Comparison of ENCODE assay signal across 10 cellular contexts in the genomic region with DNA sequence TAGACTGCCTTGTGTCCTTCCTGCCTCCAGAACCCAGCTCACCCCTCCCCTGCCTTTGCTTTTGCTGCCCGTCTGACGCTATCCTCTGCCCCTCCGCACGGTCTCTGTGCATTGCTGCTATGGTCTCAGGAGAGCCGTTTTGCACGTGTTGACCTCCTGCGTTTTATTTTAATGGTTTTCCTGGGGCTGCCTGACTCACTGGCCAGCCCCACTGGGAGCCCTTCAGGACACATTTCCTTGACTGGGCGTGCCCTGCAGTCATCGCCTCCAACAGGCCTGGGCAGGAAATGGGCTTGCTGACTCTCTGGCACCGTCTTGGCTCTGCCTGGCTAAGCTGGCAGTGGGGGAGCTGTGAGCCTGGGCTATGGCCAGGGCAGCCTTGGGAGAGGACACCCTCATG. TPM values are rescaled to one million over a fixed set of nuclear protein-coding genes. Genes with fewer than 3 reads are reported as not detected.
DNase-seq lines count a peak whose midpoint lies in the region; ATAC-seq and TF ChIP-seq lines count a peak whose summit lies in the region.
"Had no signal": no experiment of that assay in that cellular context is flagged by ENCODE, and none has a peak within 500 bp of the region (broad histone marks: within the 10 kb centered on the region; RNA-seq: fewer than 3 reads in every experiment).

No MANE protein-coding gene starts in this region.

- no peaks in the 10 kb centered on the region for H3K79me2 ChIP-seq in GM23248 (ENCODE audit: insufficient read depth)
- H3K79me2 ChIP-seq in PC-9 (ENCODE audit: low read depth), result no peaks in the 10 kb centered on the region
- H3K79me2 ChIP-seq: parathyroid adenoma had no signal

- DNase-seq in GM23248 (peak; percentile 94), PC-9 (peak; percentile 65 to 66), fibroblast of mammary gland (ENCODE audit: low read depth) (peak; percentile 82), renal cortical epithelial cell (ENCODE audit: low read depth) (peak; percentile 58), NCI-H1105 treated with DMSO at 0.1 percent for 48 hours (lab: John Stamatoyannopoulos, UW) (no peak)
- no peak for DNase-seq in effector CD8-positive, alpha-beta T cell (lab: John Stamatoyannopoulos, UW)
- DNase-seq: SHP77 treated with DMSO at 0.1 percent for 48 hours had no signal

- POLR2A ChIA-PET in PC-9 (lab: Charles Lee; ENCODE audit: unreplicated experiment), result interaction anchor here (0.7 to 1.0 kb wide), 3 partner anchors 13 to 1262 kb away, joined by 3 to 7 read pairs (median 3); no protein-coding TSS in a partner anchor

- no peak overlapping the region for H3K4me3 ChIP-seq in GM23248
- no peak overlapping the region for H3K4me3 ChIP-seq in PC-9
- no peak overlapping the region for H3K4me3 ChIP-seq in fibroblast of mammary gland (ENCODE audit: control insufficient read depth, low read depth, low read length)

- no peaks in the 10 kb centered on the region for H3K9me3 ChIP-seq in GM23248 (ENCODE audit: low read depth)
- no peaks in the 10 kb centered on the region; the same call in 1 of the 2 replicates for H3K9me3 ChIP-seq in PC-9 (ENCODE audit: insufficient read depth, low read depth)

- H3K4me1 ChIP-seq in GM23248 (ENCODE audit: insufficient read depth) (peaks cover 12% of the 10 kb centered on the region), PC-9 (replicated peaks; ENCODE audit: insufficient read depth) (peaks cover 11% of the 10 kb centered on the region; the same call in 1 of the 2 replicates)
- H3K4me1 ChIP-seq: parathyroid adenoma had no signal

- H3K9me2 ChIP-seq in GM23248 (ENCODE audit: insufficient read depth) (no peaks in the 10 kb centered on the region), PC-9 (ENCODE audit: insufficient read depth) (no peaks in the 10 kb centered on the region)

- in situ Hi-C loops in GM23248 (cut with MboI), result no loop called here

- no peak for ATAC-seq in GM19452 (IDR thresholded peaks at IDR 0.05; ENCODE audit: unreplicated experiment)
- ATAC-seq in activated CD4-positive, CD25-positive, alpha-beta regulatory T cell treated with anti-CD3 and anti-CD28 coated beads, Interleukin-2, amount 50 U/mL, for 24 hours, result no peak

- WGBS in GM23248 (ENCODE audit: low coverage in 1 of 2, low lambda C conversion rate in 2 of 2, missing lambda C conversion rate in 2 of 2), 2 experiments, result 23 to 37% methylated on average over 10 of the region's 10 CpGs

- H3K27ac ChIP-seq in GM23248, result no peak overlapping the region
- H3K27ac ChIP-seq in PC-9, result no peak overlapping the region
- H3K27ac ChIP-seq: parathyroid adenoma had no signal

- no peaks in the 10 kb centered on the region for H3K36me3 ChIP-seq in GM23248 (ENCODE audit: low read depth)
- H3K36me3 ChIP-seq in PC-9 (ENCODE audit: low read depth), result no peaks in the 10 kb centered on the region

- TF ChIP-seq CTCF in PC-9 (conservative IDR thresholded peaks at IDR 0.05) (no peak), fibroblast of mammary gland (conservative IDR thresholded peaks at IDR 0.05; ENCODE audit: control insufficient read depth, insufficient read depth, low read depth, low read length) (no peak)

- H3K9ac ChIP-seq in GM23248, result no peak overlapping the region
- H3K9ac ChIP-seq: parathyroid adenoma had no signal

- intact Hi-C loops in PC-9 (cut with micrococcal nuclease; ENCODE audit: unreplicated experiment), result no loop called here

- H2AFZ ChIP-seq in GM23248 (no peak overlapping the region), PC-9 (no peak overlapping the region)
- H2AFZ ChIP-seq: parathyroid adenoma had no signal

- H3K27me3 ChIP-seq in GM23248 (replicated peaks; ENCODE audit: insufficient read depth) (no peaks in the 10 kb centered on the region), PC-9 (ENCODE audit: insufficient read depth, low read depth) (no peaks in the 10 kb centered on the region)

- H3K4me2 ChIP-seq in GM23248 (ENCODE audit: unreplicated experiment) (no peak overlapping the region), PC-9 (no peak overlapping the region)

- H4K20me1 ChIP-seq in GM23248 (ENCODE audit: insufficient read depth) (no peaks in the 10 kb centered on the region), PC-9 (ENCODE audit: insufficient read depth) (no peaks in the 10 kb centered on the region)

- CTCF ChIA-PET in PC-9 (lab: Charles Lee), result interaction anchor here (0.5 to 0.6 kb wide), 2 partner anchors 31 to 257 kb away, joined by 5 to 9 read pairs; no protein-coding TSS in a partner anchor

- H3F3A ChIP-seq in GM23248 (ENCODE audit: insufficient read depth) (no peaks in the 10 kb centered on the region), PC-9 (ENCODE audit: insufficient read depth, low read depth) (no peaks in the 10 kb centered on the region)

- BruUV-seq in PC-9 (replicated peaks; lab: Mats Ljungman, UMichigan), result no TSS peak

RNA-seq across cellular contexts. Expression of gene ASS1, which starts 17.9 kb away (rescaled TPM):
- 182 and 216 TPM in 2 replicates for total RNA-seq in GM23248 (2014; rRNA removed; shearing (Covaris generic))
- 120 and 124 TPM in 2 replicates for polyA plus RNA-seq in GM23248 (2016; fragmentation: Nextera tagmentation; extraction: Ambion mirVana)
- total RNA-seq in PC-9 (2021) (255 and 371 TPM in 2 replicates), renal cortical epithelial cell (64.6 and 82.5 TPM in 2 replicates)

Comparison
In these comparisons a context has a peak if more than half of its experiments do, and no peak if none do; other contexts are left out.
1. DNase-seq: peak in GM23248 (single experiment), PC-9 (2 of 2), fibroblast of mammary gland (single experiment) and renal cortical epithelial cell (single experiment); none in NCI-H1105 treated with DMSO at 0.1 percent for 48 hours (single experiment) and effector CD8-positive, alpha-beta T cell (single experiment).